14 cellular contexts compared by ENCODE assay signal in genomic region chr3:195885036-195885871, GRCh38. TPM values are rescaled to one million over a fixed set of nuclear protein-coding genes. Genes with fewer than 3 reads are reported as not detected.
DNase-seq lines count a peak whose midpoint lies in the region; TF ChIP-seq lines count a peak whose summit lies in the region.
"Had no signal": no experiment of that assay in that cellular context is flagged by ENCODE, and none has a peak within 500 bp of the region (broad histone marks: within the 10 kb centered on the region; RNA-seq: fewer than 3 reads in every experiment).

No MANE protein-coding gene starts in this region.

- CTCF ChIA-PET in RWPE1 (lab: Yijun Ruan, JAX): interaction anchor here (0.8 to 2.3 kb wide), 2 partner anchors 9 to 14 kb away, joined by 4 to 10 read pairs; no protein-coding TSS in a partner anchor

- DNase-seq in A172 (ENCODE audit: low spot score) (peak; percentile 71), RWPE1 (ENCODE audit: low spot score) (no peak), glutamatergic neuron (no peak), nephron progenitor cell (no peak), cerebellar cortex (ENCODE audit: low spot score) (no peak), foreskin fibroblast (no peak), cortex of kidney (lab: John Stamatoyannopoulos, UW) (no peak), NOMO-1 treated with DMSO at 0.1 percent for 48 hours (lab: John Stamatoyannopoulos, UW; ENCODE audit: unreplicated experiment) (no peak)
- DNase-seq: activated CD4-positive, alpha-beta memory T cell treated with anti-CD3 and anti-CD28 coated beads, Interleukin-2, amount 10 ng/mL, durations not matched to agents 7 days and 5 days; activated naive CD4-positive, alpha-beta T cell treated with anti-CD3 and anti-CD28 coated beads, Interleukin-2, amount 50 U/mL, for 16 hours; KG1; NCI-H2171; PC-9 had no signal

- H3K4me1 Mint-ChIP-seq in glutamatergic neuron (ENCODE audit: low read depth, unreplicated experiment) (peaks cover 15% of the 10 kb centered on the region), nephron progenitor cell (peaks cover 55% of the 10 kb centered on the region)

- peak overlapping the region; percentile 63 for H3K27ac ChIP-seq in RWPE1
- H3K27ac ChIP-seq: PC-9 had no signal

- H3K27ac Mint-ChIP-seq in glutamatergic neuron (ENCODE audit: unreplicated experiment) (peak overlapping the region; percentile 0), nephron progenitor cell (peak overlapping the region; percentile 90)
- H3K27ac Mint-ChIP-seq: activated CD4-positive, alpha-beta memory T cell treated with anti-CD3 and anti-CD28 coated beads, Interleukin-2, amount 10 ng/mL, durations not matched to agents 7 days and 5 days had no signal

- peaks cover 3% of the 10 kb centered on the region for H3K27me3 Mint-ChIP-seq in glutamatergic neuron (ENCODE audit: unreplicated experiment)
- no peaks in the 10 kb centered on the region for H3K27me3 Mint-ChIP-seq in nephron progenitor cell (ENCODE audit: low read depth, poor library complexity)
- H3K27me3 Mint-ChIP-seq: activated CD4-positive, alpha-beta memory T cell treated with anti-CD3 and anti-CD28 coated beads, Interleukin-2, amount 10 ng/mL, durations not matched to agents 7 days and 5 days had no signal

- H3K4me3 ChIP-seq in foreskin fibroblast (ENCODE audit: low read depth in 1 of 2, low read length in 2 of 2): no peak overlapping the region
- H3K4me3 ChIP-seq: PC-9, smooth muscle cell had no signal

- TF ChIP-seq CTCF in RWPE1 (conservative IDR thresholded peaks at IDR 0.05; ENCODE audit: low read depth): no peak
- no peak for TF ChIP-seq CTCF in glutamatergic neuron (IDR thresholded peaks at IDR 0.05; ENCODE audit: partially characterized antibody, unreplicated experiment)
- no peak for TF ChIP-seq CTCF in nephron progenitor cell (IDR thresholded peaks at IDR 0.05)
- no peak for TF ChIP-seq CTCF in foreskin fibroblast (IDR thresholded peaks at IDR 0.05; ENCODE audit: low read depth, low read length)

- POLR2A ChIA-PET in RWPE1 (lab: Yijun Ruan, JAX; ENCODE audit: low non-redundant PET): no interaction called here

- H3K36me3 Mint-ChIP-seq in glutamatergic neuron (ENCODE audit: unreplicated experiment) (no peaks in the 10 kb centered on the region), nephron progenitor cell (ENCODE audit: low read depth) (peaks cover 4% of the 10 kb centered on the region)

- H3K9me3 Mint-ChIP-seq in glutamatergic neuron (ENCODE audit: unreplicated experiment): peaks cover 3% of the 10 kb centered on the region
- no peaks in the 10 kb centered on the region for H3K9me3 Mint-ChIP-seq in nephron progenitor cell
- H3K9me3 Mint-ChIP-seq: activated CD4-positive, alpha-beta memory T cell treated with anti-CD3 and anti-CD28 coated beads, Interleukin-2, amount 10 ng/mL, durations not matched to agents 7 days and 5 days had no signal

- H3K4me3 Mint-ChIP-seq in glutamatergic neuron (ENCODE audit: unreplicated experiment) (peak overlapping the region; percentile 5), nephron progenitor cell (no peak overlapping the region)
- H3K4me3 Mint-ChIP-seq: activated CD4-positive, alpha-beta memory T cell treated with anti-CD3 and anti-CD28 coated beads, Interleukin-2, amount 10 ng/mL, durations not matched to agents 7 days and 5 days had no signal

RNA-seq across cellular contexts. Expression of gene TNK2, which starts 23.1 kb away (rescaled TPM):
- 14.6 and 15.4 TPM in 2 replicates for total RNA-seq in A172 (2014; rRNA removed; shearing (Covaris generic))
- total RNA-seq in glutamatergic neuron (ENCODE audit: unreplicated experiment): 46.2 TPM
